8 cellular contexts compared by ENCODE assay signal in genomic region chr5:95731571-95732554, GRCh38. TPM values are rescaled to one million over a fixed set of nuclear protein-coding genes. Genes with fewer than 3 reads are reported as not detected.
A peak's percentile ranks its signal among the peaks of the same experiment; 100 is the strongest.
DNase-seq lines count a peak whose midpoint lies in the region; ATAC-seq, FAIRE-seq and TF ChIP-seq lines count a peak whose summit lies in the region.

No MANE protein-coding gene starts in this region.

- no CpG with 5 or more reads among the region's 64 CpGs for WGBS in iPS DF 6.9 (ENCODE audit: insufficient coverage, insufficient read length)

- H2AFZ ChIP-seq in astrocyte (ENCODE audit: low read depth, low read length) = peak overlapping the region; percentile 66

- DNase-seq in Ammon's horn (ENCODE audit: low spot score) (peak; percentile 61), RPMI8226 (peak; percentile 65), astrocyte (ENCODE audit: low read depth) (peak; percentile 37), iPS DF 6.9 (ENCODE audit: low read depth, low spot score) (no peak), sciatic nerve (ENCODE audit: low spot score) (peak; percentile 74)
- DNase-seq in effector CD4-positive, alpha-beta T cell = no peak

- H3K4me1 Mint-ChIP-seq in astrocyte (ENCODE audit: low read depth, unreplicated experiment) = peaks cover 39% of the 10 kb centered on the region

- intact Hi-C loops in sciatic nerve (cut with DNase I) = loop anchor here (10.0 kb wide), 1 partner anchor 87 kb away; the partner anchor contains the start of gene RFESD

- H3K4me3 ChIP-seq in astrocyte (ENCODE audit: insufficient read depth, low read depth, low read length) (peak overlapping the region; percentile 94), iPS DF 6.9 (ENCODE audit: low read length) (peak overlapping the region; percentile 88; the same call in 1 of the 2 replicates)

- H3K9me3 ChIP-seq in astrocyte (ENCODE audit: insufficient read depth, low read depth, low read length) = no peaks in the 10 kb centered on the region
- no peaks in the 10 kb centered on the region for H3K9me3 ChIP-seq in iPS DF 6.9 (ENCODE audit: control insufficient read depth, insufficient read depth, low read length)

- no peaks in the 10 kb centered on the region for H3K27me3 Mint-ChIP-seq in astrocyte (ENCODE audit: low read depth, unreplicated experiment)

- peaks cover 8% of the 10 kb centered on the region for H3K36me3 Mint-ChIP-seq in astrocyte (ENCODE audit: low read depth, unreplicated experiment)

- H3K27me3 ChIP-seq in astrocyte (ENCODE audit: insufficient read depth, low read length) (no peaks in the 10 kb centered on the region), iPS DF 6.9 (ENCODE audit: control insufficient read depth, insufficient read depth, low read length) (peaks cover 9% of the 10 kb centered on the region; the same call in 1 of the 2 replicates)

- peaks cover 11% of the 10 kb centered on the region for H4K20me1 ChIP-seq in astrocyte (ENCODE audit: insufficient read depth, low read length)

- TF ChIP-seq CTCF in astrocyte (IDR thresholded peaks at IDR 0.05; ENCODE audit: insufficient read depth, low read depth, low read length) = no peak

- H3K4me1 ChIP-seq in astrocyte (ENCODE audit: insufficient read depth, low read length) (peaks cover 23% of the 10 kb centered on the region), iPS DF 6.9 (ENCODE audit: control insufficient read depth, insufficient read depth, low read length) (0 out of 2 replicates have a peak, but pooled peaks cover 1% of the 10 kb centered on the region)

- peaks cover 1% of the 10 kb centered on the region for H3K9me3 Mint-ChIP-seq in astrocyte (ENCODE audit: unreplicated experiment)

- peak; percentile 43 for ATAC-seq in GM18907 (IDR thresholded peaks at IDR 0.05; ENCODE audit: unreplicated experiment)
- peak; percentile 12 for ATAC-seq in HG03139 (IDR thresholded peaks at IDR 0.05; ENCODE audit: unreplicated experiment)
- ATAC-seq in sciatic nerve = peak; percentile 34

- H3K27ac Mint-ChIP-seq in astrocyte (ENCODE audit: unreplicated experiment) = peak overlapping the region; percentile 97

- peak overlapping the region; percentile 90 for H3K4me2 ChIP-seq in astrocyte (ENCODE audit: low read length)

- H3K27ac ChIP-seq in astrocyte (ENCODE audit: low read depth, low read length) = peak overlapping the region; percentile 86
- no peak overlapping the region for H3K27ac ChIP-seq in iPS DF 6.9 (ENCODE audit: low read length)

- H3K9ac ChIP-seq in astrocyte (ENCODE audit: low read length) = peak overlapping the region; percentile 94

- peak overlapping the region; percentile 99 for H3K4me3 Mint-ChIP-seq in astrocyte (ENCODE audit: unreplicated experiment)

- H3K36me3 ChIP-seq in astrocyte (ENCODE audit: insufficient read depth, low read length) (peaks cover 4% of the 10 kb centered on the region), iPS DF 6.9 (ENCODE audit: control insufficient read depth, insufficient read depth, low read length) (no peaks in the 10 kb centered on the region)

- peaks cover 57% of the 10 kb centered on the region for H3K79me2 ChIP-seq in astrocyte (ENCODE audit: insufficient read depth, low read length)

- FAIRE-seq in astrocyte (lab: Jason Lieb, UNC) = no peak

RNA-seq across cellular contexts. Expression of gene RHOBTB3, which starts 0.7 kb away (rescaled TPM):
- total RNA-seq in astrocyte (65.7 and 73.8 TPM in 2 replicates), sciatic nerve (192 TPM)

RNA-seq across cellular contexts. Expression of gene SPATA9, which starts 49.1 kb away (rescaled TPM):
- total RNA-seq in astrocyte = 0.26 and 0.98 TPM in 2 replicates
- 1.6 TPM for total RNA-seq in sciatic nerve

Comparison
In these comparisons a context has a peak if more than half of its experiments do, and no peak if none do; other contexts are left out.
1. DNase-seq: peak in Ammon's horn (single experiment), RPMI8226 (single experiment), astrocyte (single experiment) and sciatic nerve (single experiment); none in iPS DF 6.9 (single experiment) and effector CD4-positive, alpha-beta T cell (single experiment).
2. Peak in every context shown above with its lines, with median percentiles within 50 percentile points of each other: ATAC-seq.